ENCODE assay signal across 20 cellular contexts in genomic region chr2:98571121-98571701, GRCh38. TPM values are rescaled to one million over a fixed set of nuclear protein-coding genes. Genes with fewer than 3 reads are reported as not detected.
A peak's percentile ranks its signal among the peaks of the same experiment; 100 is the strongest.
DNase-seq lines count a peak whose midpoint lies in the region; ATAC-seq, FAIRE-seq and TF ChIP-seq lines count a peak whose summit lies in the region.
"Had no signal": no experiment of that assay in that cellular context is flagged by ENCODE, and none has a peak within 500 bp of the region (broad histone marks: within the 10 kb centered on the region; RNA-seq: fewer than 3 reads in every experiment).

No MANE protein-coding gene starts in this region.

- no peak overlapping the region for H4K91ac ChIP-seq in neuronal stem cell (ENCODE audit: low read depth, low read length, poor library complexity)

- POLR2A ChIA-PET in activated CD8-positive, alpha-beta T cell treated with anti-CD3 and anti-CD28 coated beads, Interleukin-2, amount 10 ng/mL, durations not matched to agents 7 days and 5 days (lab: Charles Lee), result no interaction called here
- POLR2A ChIA-PET in activated CD8-positive, alpha-beta T cell treated with anti-CD3 and anti-CD28 coated beads for 36 hours (lab: Charles Lee), result interaction anchor here (0.6 kb wide), 1 partner anchor 15 kb away, joined by 3 read pairs; no protein-coding TSS in a partner anchor

- H3K27me3 ChIP-seq in neuronal stem cell (ENCODE audit: control insufficient read depth in 3 of 3, insufficient read depth in 3 of 3, low read depth in 1 of 3, low read length in 3 of 3), result no peaks in the 10 kb centered on the region

- CTCF ChIA-PET in activated CD8-positive, alpha-beta T cell treated with anti-CD3 and anti-CD28 coated beads, Interleukin-2, amount 10 ng/mL, durations not matched to agents 7 days and 5 days (lab: Charles Lee), result interaction anchor here (0.7 to 3.7 kb wide), 2 partner anchors 12 kb away, joined by 3 to 43 read pairs; no protein-coding TSS in a partner anchor
- CTCF ChIA-PET in activated CD8-positive, alpha-beta T cell treated with anti-CD3 and anti-CD28 coated beads for 36 hours (lab: Charles Lee), result interaction anchor here (2.9 kb wide), 1 partner anchor 11 kb away, joined by 22 read pairs; no protein-coding TSS in a partner anchor

- no peaks in the 10 kb centered on the region for H3K27me3 Mint-ChIP-seq in activated CD8-positive, alpha-beta T cell treated with anti-CD3 and anti-CD28 coated beads, Interleukin-2, amount 10 ng/mL, durations not matched to agents 7 days and 5 days (ENCODE audit: low read depth)
- H3K27me3 Mint-ChIP-seq in activated CD8-positive, alpha-beta T cell treated with anti-CD3 and anti-CD28 coated beads for 36 hours, result no peaks in the 10 kb centered on the region
- H3K27me3 Mint-ChIP-seq in activated naive CD8-positive, alpha-beta T cell, result no peaks in the 10 kb centered on the region
- H3K27me3 Mint-ChIP-seq in activated naive CD8-positive, alpha-beta T cell treated with anti-CD3 and anti-CD28 coated beads for 36 hours, result no peaks in the 10 kb centered on the region
- H3K27me3 Mint-ChIP-seq in effector memory CD8-positive, alpha-beta T cell, result no peaks in the 10 kb centered on the region
- H3K27me3 Mint-ChIP-seq: CD4-positive, alpha-beta T cell had no signal

- DNase-seq in activated CD8-positive, alpha-beta T cell treated with anti-CD3 and anti-CD28 coated beads, Interleukin-2, amount 10 ng/mL, durations not matched to agents 7 days and 5 days, result no peak
- DNase-seq in activated CD8-positive, alpha-beta T cell treated with anti-CD3 and anti-CD28 coated beads for 36 hours, result no peak
- no peak for DNase-seq in activated naive CD8-positive, alpha-beta T cell treated with anti-CD3 and anti-CD28 coated beads for 36 hours
- no peak for DNase-seq in effector memory CD8-positive, alpha-beta T cell
- no peak for DNase-seq in neuronal stem cell (ENCODE audit: low spot score)
- no peak for DNase-seq in HTR-8/SVneo (ENCODE audit: insufficient read length, low spot score)
- DNase-seq in activated CD4-positive, alpha-beta T cell treated with anti-CD3 and anti-CD28 coated beads for 48 hours, result no peak
- DNase-seq: AML-193; CD4-positive, alpha-beta T cell had no signal

- H3K79me1 ChIP-seq in neuronal stem cell (ENCODE audit: low read depth, low read length), result no peaks in the 10 kb centered on the region

- no peak overlapping the region for H3K14ac ChIP-seq in neuronal stem cell (ENCODE audit: low read length)

- H2AFZ ChIP-seq in neuronal stem cell (ENCODE audit: low read length), result no peak overlapping the region

- no peak overlapping the region for H4K8ac ChIP-seq in neuronal stem cell (ENCODE audit: low read depth, low read length)

- H3K27ac Mint-ChIP-seq in activated CD8-positive, alpha-beta T cell treated with anti-CD3 and anti-CD28 coated beads, Interleukin-2, amount 10 ng/mL, durations not matched to agents 7 days and 5 days, result peak overlapping the region; percentile 46
- no peak overlapping the region for H3K27ac Mint-ChIP-seq in activated CD8-positive, alpha-beta T cell treated with anti-CD3 and anti-CD28 coated beads for 36 hours
- H3K27ac Mint-ChIP-seq in activated naive CD8-positive, alpha-beta T cell, result peak overlapping the region; percentile 58
- H3K27ac Mint-ChIP-seq in activated naive CD8-positive, alpha-beta T cell treated with anti-CD3 and anti-CD28 coated beads for 36 hours, result no peak overlapping the region
- H3K27ac Mint-ChIP-seq in effector memory CD8-positive, alpha-beta T cell, result peak overlapping the region; percentile 25 to 65
- H3K27ac Mint-ChIP-seq: CD4-positive, alpha-beta T cell had no signal

- no peaks in the 10 kb centered on the region for H3K9me3 Mint-ChIP-seq in activated CD8-positive, alpha-beta T cell treated with anti-CD3 and anti-CD28 coated beads, Interleukin-2, amount 10 ng/mL, durations not matched to agents 7 days and 5 days (ENCODE audit: insufficient read depth)
- H3K9me3 Mint-ChIP-seq in activated CD8-positive, alpha-beta T cell treated with anti-CD3 and anti-CD28 coated beads for 36 hours, result no peaks in the 10 kb centered on the region
- no peaks in the 10 kb centered on the region for H3K9me3 Mint-ChIP-seq in activated naive CD8-positive, alpha-beta T cell (ENCODE audit: low read depth)
- H3K9me3 Mint-ChIP-seq in activated naive CD8-positive, alpha-beta T cell treated with anti-CD3 and anti-CD28 coated beads for 36 hours, result no peaks in the 10 kb centered on the region
- no peaks in the 10 kb centered on the region for H3K9me3 Mint-ChIP-seq in effector memory CD8-positive, alpha-beta T cell
- H3K9me3 Mint-ChIP-seq: CD4-positive, alpha-beta T cell had no signal

- no peak overlapping the region for H3K18ac ChIP-seq in neuronal stem cell (ENCODE audit: low read length)

- FAIRE-seq in HTR-8/SVneo (lab: Jason Lieb, UNC), result no peak
- FAIRE-seq: A549, D721Med, G401.6, GM12891, GM19239, H1 had no signal

- H2BK120ac ChIP-seq in neuronal stem cell (ENCODE audit: low read depth, low read length), result no peak overlapping the region

- H3K9me3 ChIP-seq in neuronal stem cell (replicated peaks in 1 of 2; ENCODE audit: control insufficient read depth in 2 of 2, insufficient read depth in 1 of 2, low read depth in 1 of 2, low read length in 2 of 2), result no peaks in the 10 kb centered on the region
- H3K9me3 ChIP-seq: A549, Caco-2, HAP-1 had no signal

- no peak for ATAC-seq in activated CD8-positive, alpha-beta T cell treated with anti-CD3 and anti-CD28 coated beads, Interleukin-2, amount 10 ng/mL, durations not matched to agents 7 days and 5 days
- ATAC-seq in activated CD8-positive, alpha-beta T cell treated with anti-CD3 and anti-CD28 coated beads for 36 hours, result no peak
- ATAC-seq in effector memory CD8-positive, alpha-beta T cell (replicated peaks), result no peak
- ATAC-seq: A549 had no signal

- H3K36me3 ChIP-seq in neuronal stem cell (replicated peaks in 1 of 2; ENCODE audit: control insufficient read depth in 2 of 2, insufficient read depth in 2 of 2, low read length in 2 of 2), result peaks cover 26 to 88% of the 10 kb centered on the region in 2 donors

- H3K4me2 ChIP-seq in neuronal stem cell (ENCODE audit: insufficient read depth, low read length, poor library complexity, severe bottlenecking), result no peak overlapping the region
- H3K4me2 ChIP-seq: A549 had no signal

- H3K4ac ChIP-seq in neuronal stem cell (ENCODE audit: low read length), result no peak overlapping the region

- no peak overlapping the region for H2BK5ac ChIP-seq in neuronal stem cell (ENCODE audit: low read length)

- TF ChIP-seq CTCF in activated CD8-positive, alpha-beta T cell treated with anti-CD3 and anti-CD28 coated beads for 36 hours (IDR thresholded peaks at IDR 0.05), result no peak

- H2BK15ac ChIP-seq in neuronal stem cell (ENCODE audit: low read length), result no peak overlapping the region

- peaks cover 2% of the 10 kb centered on the region for H3K4me1 Mint-ChIP-seq in activated CD8-positive, alpha-beta T cell treated with anti-CD3 and anti-CD28 coated beads, Interleukin-2, amount 10 ng/mL, durations not matched to agents 7 days and 5 days (ENCODE audit: low read depth)
- H3K4me1 Mint-ChIP-seq in activated CD8-positive, alpha-beta T cell treated with anti-CD3 and anti-CD28 coated beads for 36 hours (ENCODE audit: low read depth), result no peaks in the 10 kb centered on the region
- H3K4me1 Mint-ChIP-seq in activated naive CD8-positive, alpha-beta T cell (ENCODE audit: low read depth), result no peaks in the 10 kb centered on the region
- no peaks in the 10 kb centered on the region for H3K4me1 Mint-ChIP-seq in activated naive CD8-positive, alpha-beta T cell treated with anti-CD3 and anti-CD28 coated beads for 36 hours
- H3K4me1 Mint-ChIP-seq in effector memory CD8-positive, alpha-beta T cell (ENCODE audit: low read depth in 2 of 2), result peaks cover 7 to 23% of the 10 kb centered on the region in 2 donors

- no CpG with 5 or more reads among the region's 13 CpGs for WGBS in neuronal stem cell (ENCODE audit: extremely low coverage in 2 of 2, insufficient read length in 2 of 2, insufficient replicate concordance in 1 of 2), 2 donors

- no peak overlapping the region for H3K4me3 ChIP-seq in neuronal stem cell (ENCODE audit: low read length in 2 of 2)
- H3K4me3 ChIP-seq: A549, HAP-1 had no signal

- H3K4me1 ChIP-seq in neuronal stem cell (ENCODE audit: control insufficient read depth in 2 of 2, insufficient read depth in 1 of 2, low read depth in 1 of 2, low read length in 2 of 2), result no peaks in the 10 kb centered on the region
- H3K4me1 ChIP-seq: A549, Caco-2, HAP-1 had no signal

- peaks cover 79% of the 10 kb centered on the region for H3K36me3 Mint-ChIP-seq in activated CD8-positive, alpha-beta T cell treated with anti-CD3 and anti-CD28 coated beads, Interleukin-2, amount 10 ng/mL, durations not matched to agents 7 days and 5 days (ENCODE audit: low read depth)
- H3K36me3 Mint-ChIP-seq in activated CD8-positive, alpha-beta T cell treated with anti-CD3 and anti-CD28 coated beads for 36 hours (ENCODE audit: low read depth), result peaks cover 20% of the 10 kb centered on the region
- no peaks in the 10 kb centered on the region for H3K36me3 Mint-ChIP-seq in activated naive CD8-positive, alpha-beta T cell
- H3K36me3 Mint-ChIP-seq in activated naive CD8-positive, alpha-beta T cell treated with anti-CD3 and anti-CD28 coated beads for 36 hours, result peaks cover 11% of the 10 kb centered on the region
- peaks cover 76% of the 10 kb centered on the region for H3K36me3 Mint-ChIP-seq in effector memory CD8-positive, alpha-beta T cell (ENCODE audit: insufficient read depth)

- no peak overlapping the region for H2AK5ac ChIP-seq in neuronal stem cell (ENCODE audit: low read depth, low read length)

- H3K27ac ChIP-seq in neuronal stem cell (replicated peaks; ENCODE audit: low read length), result no peak overlapping the region
- H3K27ac ChIP-seq: 22Rv1, A549, C4-2B had no signal

- intact Hi-C loops in activated CD8-positive, alpha-beta T cell treated with anti-CD3 and anti-CD28 coated beads for 36 hours (cut with micrococcal nuclease), result no loop called here

- H2BK12ac ChIP-seq in neuronal stem cell (ENCODE audit: low read length), result no peak overlapping the region

- H3K23ac ChIP-seq in neuronal stem cell (ENCODE audit: low read depth, low read length, poor library complexity), result peak overlapping the region; percentile 13

- H3K9ac ChIP-seq in neuronal stem cell (ENCODE audit: low read depth, low read length, poor library complexity), result no peak overlapping the region

- no peak overlapping the region for H3K4me3 Mint-ChIP-seq in activated CD8-positive, alpha-beta T cell treated with anti-CD3 and anti-CD28 coated beads, Interleukin-2, amount 10 ng/mL, durations not matched to agents 7 days and 5 days
- no peak overlapping the region for H3K4me3 Mint-ChIP-seq in activated CD8-positive, alpha-beta T cell treated with anti-CD3 and anti-CD28 coated beads for 36 hours
- no peak overlapping the region for H3K4me3 Mint-ChIP-seq in activated naive CD8-positive, alpha-beta T cell
- no peak overlapping the region for H3K4me3 Mint-ChIP-seq in activated naive CD8-positive, alpha-beta T cell treated with anti-CD3 and anti-CD28 coated beads for 36 hours
- H3K4me3 Mint-ChIP-seq in effector memory CD8-positive, alpha-beta T cell, result no peak overlapping the region
- H3K4me3 Mint-ChIP-seq: CD4-positive, alpha-beta T cell had no signal

RNA-seq across cellular contexts. Expression of gene COA5, which starts 37.1 kb away (rescaled TPM):
- 10 to 100 TPM; 18.8 to 21.8 TPM for total RNA-seq in activated CD8-positive, alpha-beta T cell treated with anti-CD3 and anti-CD28 coated beads, Interleukin-2, amount 10 ng/mL, durations not matched to agents 7 days and 5 days
- 10 to 100 TPM; 27.5 to 32.7 TPM for total RNA-seq in activated CD8-positive, alpha-beta T cell treated with anti-CD3 and anti-CD28 coated beads for 36 hours
- 10 to 100 TPM; 27.1 to 27.2 TPM for total RNA-seq in activated naive CD8-positive, alpha-beta T cell treated with anti-CD3 and anti-CD28 coated beads for 36 hours
- polyA plus RNA-seq in neuronal stem cell (2013, experiment 1 of 2), result 53.3 TPM
- polyA plus RNA-seq in neuronal stem cell (2013, experiment 2 of 2), result 51.1 TPM

RNA-seq across cellular contexts. Expression of gene UNC50, which starts 37.2 kb away (rescaled TPM):
- 10 to 100 TPM; 25.5 to 26.1 TPM for total RNA-seq in activated CD8-positive, alpha-beta T cell treated with anti-CD3 and anti-CD28 coated beads, Interleukin-2, amount 10 ng/mL, durations not matched to agents 7 days and 5 days
- 10 to 100 TPM; 24.8 to 28.3 TPM for total RNA-seq in activated CD8-positive, alpha-beta T cell treated with anti-CD3 and anti-CD28 coated beads for 36 hours
- 10 to 100 TPM; 29.8 to 30.9 TPM for total RNA-seq in activated naive CD8-positive, alpha-beta T cell treated with anti-CD3 and anti-CD28 coated beads for 36 hours
- 59.4 TPM for polyA plus RNA-seq in neuronal stem cell (2013, experiment 1 of 2)
- 59.6 TPM for polyA plus RNA-seq in neuronal stem cell (2013, experiment 2 of 2)

Comparison
In these comparisons a context has a peak if more than half of its experiments do, and no peak if none do; other contexts are left out.
1. H3K27ac Mint-ChIP-seq: peak in activated CD8-positive, alpha-beta T cell treated with anti-CD3 and anti-CD28 coated beads, Interleukin-2, amount 10 ng/mL, durations not matched to agents 7 days and 5 days (single experiment), activated naive CD8-positive, alpha-beta T cell (single experiment) and effector memory CD8-positive, alpha-beta T cell (2 of 2); none in activated CD8-positive, alpha-beta T cell treated with anti-CD3 and anti-CD28 coated beads for 36 hours (single experiment) and activated naive CD8-positive, alpha-beta T cell treated with anti-CD3 and anti-CD28 coated beads for 36 hours (single experiment).